In the genomic region with DNA sequence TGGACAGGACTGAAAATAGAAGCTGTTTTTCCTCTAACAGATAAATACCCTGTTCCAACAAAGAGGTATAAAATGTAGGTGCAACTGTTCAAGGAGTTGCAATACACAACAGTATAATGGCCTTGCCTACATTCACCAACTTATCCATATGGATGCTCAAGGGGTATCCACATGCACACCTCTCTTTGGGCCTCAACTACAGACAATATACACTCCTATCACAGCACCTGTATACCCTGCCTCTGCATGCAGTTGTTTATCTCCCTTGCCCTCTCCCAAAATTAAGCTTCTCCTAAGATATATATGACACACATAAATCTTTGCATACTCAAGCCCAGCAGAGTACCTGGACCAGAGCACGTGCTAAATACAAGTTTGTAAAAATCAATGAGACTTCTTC, we compare ENCODE assay signal across 11 cellular contexts. TPM values are rescaled to one million over a fixed set of nuclear protein-coding genes. Genes with fewer than 3 reads are reported as not detected.
A peak's percentile ranks its signal among the peaks of the same experiment; 100 is the strongest.
DNase-seq lines count a peak whose midpoint lies in the region; ATAC-seq, FAIRE-seq and TF ChIP-seq lines count a peak whose summit lies in the region.
"Had no signal": no experiment of that assay in that cellular context is flagged by ENCODE, and none has a peak within 500 bp of the region (broad histone marks: within the 10 kb centered on the region; RNA-seq: fewer than 3 reads in every experiment).

No MANE protein-coding gene starts in this region.

- POLR2A ChIA-PET in CD8-positive, alpha-beta T cell (lab: Charles Lee): interaction anchor here (0.5 kb wide), 1 partner anchor 338 kb away, joined by 3 read pairs; no protein-coding TSS in a partner anchor
- POLR2A ChIA-PET in activated CD4-positive, alpha-beta memory T cell treated with anti-CD3 and anti-CD28 coated beads, Interleukin-2, amount 10 ng/mL, durations not matched to agents 7 days and 5 days (lab: Charles Lee): interaction anchor here (1.0 to 2.4 kb wide), 12 partner anchors 11 to 434 kb away, joined by 3 to 21 read pairs (median 6); a partner anchor contains a TSS
- POLR2A ChIA-PET in A673 (lab: Charles Lee; ENCODE audit: low non-redundant PET): no interaction called here

- peaks cover 61% of the 10 kb centered on the region for H3K4me1 Mint-ChIP-seq in CD8-positive, alpha-beta T cell (ENCODE audit: low read depth)
- H3K4me1 Mint-ChIP-seq in GM23338: peaks cover 5% of the 10 kb centered on the region; the same call in 2 of the 3 replicates
- peaks cover 42% of the 10 kb centered on the region for H3K4me1 Mint-ChIP-seq in activated CD4-positive, alpha-beta memory T cell treated with anti-CD3 and anti-CD28 coated beads, Interleukin-2, amount 10 ng/mL, durations not matched to agents 7 days and 5 days
- H3K4me1 Mint-ChIP-seq: neural crest cell had no signal

- H3K79me2 ChIP-seq in GM23338 (replicated peaks; ENCODE audit: insufficient read depth) (peaks cover 35% of the 10 kb centered on the region), keratinocyte (ENCODE audit: control insufficient read depth, insufficient read depth, low read length) (peaks cover 43% of the 10 kb centered on the region)

- H3K4me2 ChIP-seq in GM23338: no peak overlapping the region
- H3K4me2 ChIP-seq in keratinocyte (ENCODE audit: control insufficient read depth, extremely low read depth, insufficient read depth, low read depth, low read length): peak overlapping the region; percentile 66

- peak overlapping the region; percentile 85 for H3K27ac Mint-ChIP-seq in CD8-positive, alpha-beta T cell
- peak overlapping the region; percentile 5 for H3K27ac Mint-ChIP-seq in GM23338
- H3K27ac Mint-ChIP-seq in activated CD4-positive, alpha-beta memory T cell treated with anti-CD3 and anti-CD28 coated beads, Interleukin-2, amount 10 ng/mL, durations not matched to agents 7 days and 5 days: peak overlapping the region; percentile 85

- BruUV-seq in A673 (replicated peaks; lab: Mats Ljungman, UMichigan): no TSS peak

- peaks cover 3% of the 10 kb centered on the region for H3K9me3 Mint-ChIP-seq in CD8-positive, alpha-beta T cell
- no peaks in the 10 kb centered on the region for H3K9me3 Mint-ChIP-seq in GM23338
- no peaks in the 10 kb centered on the region for H3K9me3 Mint-ChIP-seq in activated CD4-positive, alpha-beta memory T cell treated with anti-CD3 and anti-CD28 coated beads, Interleukin-2, amount 10 ng/mL, durations not matched to agents 7 days and 5 days

- no peaks in the 10 kb centered on the region for H3F3A ChIP-seq in GM23338 (replicated peaks; ENCODE audit: low read depth)

- no peak for TF ChIP-seq CTCF in CD8-positive, alpha-beta T cell (IDR thresholded peaks at IDR 0.05)
- TF ChIP-seq CTCF in GM23338 (conservative IDR thresholded peaks at IDR 0.05; ENCODE audit: low read depth in 2 of 2) (no peak), keratinocyte (optimal IDR thresholded peaks at IDR 0.05 in 1 of 3, IDR thresholded peaks at IDR 0.05 in 1 of 3, conservative IDR thresholded peaks at IDR 0.05 in 1 of 3; ENCODE audit: extremely low read depth in 1 of 3, insufficient read depth in 2 of 3, low read length in 3 of 3) (no peak), A673 (conservative IDR thresholded peaks at IDR 0.05; ENCODE audit: low read depth, low read length) (no peak)

- CTCF ChIA-PET in CD8-positive, alpha-beta T cell (lab: Charles Lee): no interaction called here
- CTCF ChIA-PET in activated CD4-positive, alpha-beta memory T cell treated with anti-CD3 and anti-CD28 coated beads, Interleukin-2, amount 10 ng/mL, durations not matched to agents 7 days and 5 days (lab: Charles Lee): interaction anchor here (0.7 to 1.3 kb wide), 4 partner anchors 11 to 430 kb away, joined by 3 to 4 read pairs (median 4); a partner anchor contains a TSS
- CTCF ChIA-PET in A673 (lab: Charles Lee): interaction anchor here (0.6 kb wide), 1 partner anchor 1574 kb away, joined by 5 read pairs; no protein-coding TSS in a partner anchor

- no peaks in the 10 kb centered on the region for H3K27me3 Mint-ChIP-seq in CD8-positive, alpha-beta T cell (ENCODE audit: low read depth)
- no peaks in the 10 kb centered on the region for H3K27me3 Mint-ChIP-seq in GM23338 (ENCODE audit: insufficient read depth, low read depth, poor library complexity)
- H3K27me3 Mint-ChIP-seq in activated CD4-positive, alpha-beta memory T cell treated with anti-CD3 and anti-CD28 coated beads, Interleukin-2, amount 10 ng/mL, durations not matched to agents 7 days and 5 days: no peaks in the 10 kb centered on the region

- H3K4me3 ChIP-seq in CD8-positive, alpha-beta T cell (ENCODE audit: low read depth, low read length): no peak overlapping the region
- H3K4me3 ChIP-seq in GM23338 (no peak overlapping the region), keratinocyte (ENCODE audit: control insufficient read depth in 2 of 3, extremely low read depth in 1 of 3, insufficient read depth in 2 of 3, low read depth in 1 of 3, low read length in 3 of 3) (peak overlapping the region in 2 of 3 experiments; percentile 3 to 48), A673 (ENCODE audit: low read depth, low read length, poor library complexity, severe bottlenecking) (no peak overlapping the region)

- H2AFZ ChIP-seq in GM23338 (no peak overlapping the region), keratinocyte (ENCODE audit: control insufficient read depth, low read length) (peak overlapping the region; percentile 25)

- no peaks in the 10 kb centered on the region; the same call in 1 of the 2 replicates for H4K20me1 ChIP-seq in GM23338 (replicated peaks; ENCODE audit: insufficient read depth)
- H4K20me1 ChIP-seq in keratinocyte (ENCODE audit: control insufficient read depth, extremely low read depth, insufficient read depth, low read length): no peaks in the 10 kb centered on the region

- no peak for ATAC-seq in CD8-positive, alpha-beta T cell
- no peak for ATAC-seq in GM23338

- peak overlapping the region; percentile 80 for H3K9ac ChIP-seq in keratinocyte (ENCODE audit: control insufficient read depth, extremely low read depth, insufficient read depth, low read length)

- no peaks in the 10 kb centered on the region for H3K9me3 ChIP-seq in CD8-positive, alpha-beta T cell (ENCODE audit: low read length)
- no peaks in the 10 kb centered on the region for H3K9me3 ChIP-seq in keratinocyte (ENCODE audit: control insufficient read depth, low read depth, low read length)
- H3K9me3 ChIP-seq in A673 (ENCODE audit: low read depth, low read length, poor library complexity, severe bottlenecking): peaks cover 4% of the 10 kb centered on the region

- peaks cover 43% of the 10 kb centered on the region for H3K36me3 Mint-ChIP-seq in CD8-positive, alpha-beta T cell
- H3K36me3 Mint-ChIP-seq in GM23338 (ENCODE audit: low read depth): peaks cover 16% of the 10 kb centered on the region; the same call in 2 of the 3 replicates
- peaks cover 66% of the 10 kb centered on the region for H3K36me3 Mint-ChIP-seq in activated CD4-positive, alpha-beta memory T cell treated with anti-CD3 and anti-CD28 coated beads, Interleukin-2, amount 10 ng/mL, durations not matched to agents 7 days and 5 days (ENCODE audit: low read depth)

- H3K27ac ChIP-seq in CD8-positive, alpha-beta T cell (ENCODE audit: low read depth, low read length): no peak overlapping the region
- H3K27ac ChIP-seq in GM23338 (ENCODE audit: low read depth) (no peak overlapping the region), keratinocyte (ENCODE audit: control insufficient read depth, insufficient read depth, low read length) (peak overlapping the region; percentile 93), A673 (ENCODE audit: low read depth, low read length, poor library complexity, severe bottlenecking) (no peak overlapping the region)

- dilution Hi-C loops in keratinocyte (cut with MboI; ENCODE audit: extremely low pct_ligation_motif_present, low sequenced_read_pairs): no loop called here

- H3K4me1 ChIP-seq in CD8-positive, alpha-beta T cell (ENCODE audit: insufficient read depth, low read length): peaks cover 7% of the 10 kb centered on the region
- no peaks in the 10 kb centered on the region; the same call in 1 of the 2 replicates for H3K4me1 ChIP-seq in GM23338 (ENCODE audit: insufficient read depth)
- peaks cover 14% of the 10 kb centered on the region for H3K4me1 ChIP-seq in keratinocyte (ENCODE audit: control insufficient read depth, extremely low read depth, insufficient read depth, low read length)
- peaks cover 2% of the 10 kb centered on the region for H3K4me1 ChIP-seq in A673 (ENCODE audit: insufficient read depth, low read length, poor library complexity, severe bottlenecking)

- no peaks in the 10 kb centered on the region for H3K9me2 ChIP-seq in GM23338 (ENCODE audit: insufficient read depth)

- intact Hi-C loops in CD8-positive, alpha-beta T cell (cut with DNase I, micrococcal nuclease): loop anchor here (5.0 kb wide), 2 partner anchors 34 to 39 kb away; a partner anchor contains a TSS
- intact Hi-C loops in A673 (cut with micrococcal nuclease; ENCODE audit: unreplicated experiment): no loop called here

- H3K9me1 ChIP-seq in keratinocyte (ENCODE audit: control insufficient read depth, extremely low read depth, insufficient read depth, low read length): no peaks in the 10 kb centered on the region

- no peaks in the 10 kb centered on the region for H3K36me3 ChIP-seq in CD8-positive, alpha-beta T cell (ENCODE audit: insufficient read depth, low read length)
- H3K36me3 ChIP-seq in GM23338 (ENCODE audit: insufficient read depth): no peaks in the 10 kb centered on the region
- H3K36me3 ChIP-seq in keratinocyte (ENCODE audit: control insufficient read depth in 2 of 2, extremely low read depth in 1 of 2, insufficient read depth in 2 of 2, low read length in 2 of 2): peaks cover 3 to 6% of the 10 kb centered on the region in 2 experiments
- H3K36me3 ChIP-seq in A673 (ENCODE audit: insufficient read depth, low read length, poor library complexity, severe bottlenecking): no peaks in the 10 kb centered on the region

- no peak for DNase-seq in CD8-positive, alpha-beta T cell
- DNase-seq in GM23338 (ENCODE audit: low spot score) (no peak), keratinocyte (ENCODE audit: low read depth, low spot score) (no peak), GM19238 (ENCODE audit: insufficient read length, low spot score) (no peak), GOT3 (lab: John Stamatoyannopoulos, UW) (no peak), C1 segment of cervical spinal cord (lab: John Stamatoyannopoulos, UW) (no peak), A673 (ENCODE audit: low spot score) (no peak)
- no peak for DNase-seq in activated CD4-positive, alpha-beta memory T cell treated with anti-CD3 and anti-CD28 coated beads, Interleukin-2, amount 10 ng/mL, durations not matched to agents 7 days and 5 days
- DNase-seq: glutamatergic neuron, left cardiac atrium had no signal

- FAIRE-seq in keratinocyte (lab: Jason Lieb, UNC): no peak

- peak overlapping the region; percentile 37 for H3K4me3 Mint-ChIP-seq in CD8-positive, alpha-beta T cell
- no peak overlapping the region for H3K4me3 Mint-ChIP-seq in GM23338
- peak overlapping the region; percentile 51 for H3K4me3 Mint-ChIP-seq in activated CD4-positive, alpha-beta memory T cell treated with anti-CD3 and anti-CD28 coated beads, Interleukin-2, amount 10 ng/mL, durations not matched to agents 7 days and 5 days
- H3K4me3 Mint-ChIP-seq: neural crest cell had no signal

- no peaks in the 10 kb centered on the region for H3K27me3 ChIP-seq in CD8-positive, alpha-beta T cell (ENCODE audit: insufficient read depth, low read length)
- H3K27me3 ChIP-seq in GM23338 (ENCODE audit: insufficient read depth): no peaks in the 10 kb centered on the region
- H3K27me3 ChIP-seq in keratinocyte (ENCODE audit: control insufficient read depth, extremely low read depth, insufficient read depth, low read length): no peaks in the 10 kb centered on the region
- no peaks in the 10 kb centered on the region for H3K27me3 ChIP-seq in A673 (replicated peaks; ENCODE audit: insufficient read depth, low read depth, low read length, poor library complexity)

RNA-seq across cellular contexts. Expression of a gene that starts 37.3 kb away (rescaled TPM):
- 10 to 100 TPM; 33.4 to 35.8 TPM for total RNA-seq in CD8-positive, alpha-beta T cell
- 115 and 145 TPM in 2 replicates for total RNA-seq in GM23338 (2014; rRNA removed; shearing (Covaris generic))
- polyA plus RNA-seq in GM23338 (2016; fragmentation: Nextera tagmentation; extraction: Ambion mirVana) (148 and 165 TPM in 2 replicates), keratinocyte (78.3 to 129 TPM (median 80.3 TPM) in 3 replicates)
- 100 to 1,000 TPM; 147 to 151 TPM for total RNA-seq in activated CD4-positive, alpha-beta memory T cell treated with anti-CD3 and anti-CD28 coated beads, Interleukin-2, amount 10 ng/mL, durations not matched to agents 7 days and 5 days
- 189 TPM for polyA plus RNA-seq in keratinocyte (2011; ENCODE audit: low read depth)
- polyA plus RNA-seq in keratinocyte (2011; cell fraction: cytosol; rRNA removed): 52.4 and 94.1 TPM in 2 replicates
- polyA plus RNA-seq in keratinocyte (2011; cell fraction: nucleus; rRNA removed): 53.9 and 79.3 TPM in 2 replicates
- 51.5 and 55.4 TPM in 2 replicates for polyA plus RNA-seq in keratinocyte (2012; ENCODE audit: low replicate concordance)
- 21.0 to 88.2 TPM (median 42.4 TPM) in 3 replicates for polyA minus RNA-seq in keratinocyte
- 48.7 TPM for polyA minus RNA-seq in keratinocyte (2011; cell fraction: cytosol; rRNA and poly(A)+ RNA removed)
- 18.3 and 33.9 TPM in 2 replicates for polyA minus RNA-seq in keratinocyte (2011; cell fraction: nucleus; rRNA and poly(A)+ RNA removed)
- 61.0 and 63.6 TPM in 2 replicates for total RNA-seq in A673 (2021)

Comparison
In these comparisons a context has a peak if more than half of its experiments do, and no peak if none do; other contexts are left out.
1. H3K4me3 ChIP-seq: peak in keratinocyte (2 of 3); none in CD8-positive, alpha-beta T cell (single experiment), GM23338 (single experiment) and A673 (single experiment).
2. H3K27ac Mint-ChIP-seq: peak in every context shown above with its lines; median percentile 85 in CD8-positive, alpha-beta T cell; 85 in activated CD4-positive, alpha-beta memory T cell treated with anti-CD3 and anti-CD28 coated beads, Interleukin-2, amount 10 ng/mL, durations not matched to agents 7 days and 5 days; 5 in GM23338.